9 cellular contexts compared by ENCODE assay signal in genomic region chr1:209805875-209806760, GRCh38. TPM values are rescaled to one million over a fixed set of nuclear protein-coding genes. Genes with fewer than 3 reads are reported as not detected.
DNase-seq lines count a peak whose midpoint lies in the region; ATAC-seq and TF ChIP-seq lines count a peak whose summit lies in the region.
"Had no signal": no experiment of that assay in that cellular context is flagged by ENCODE, and none has a peak within 500 bp of the region (broad histone marks: within the 10 kb centered on the region; RNA-seq: fewer than 3 reads in every experiment).

Gene IRF6 (minus strand): TSS chr1:209806142. CDS start chr1:209801413, 4,729 bp downstream.

- in situ Hi-C loops in KBM-7 (cut with MboI; ENCODE audit: low pct_unique_long_range_greater_than_20kb, low sequenced_read_pairs) = no loop called here

- POLR2A ChIA-PET in activated CD4-positive, alpha-beta memory T cell treated with anti-CD3 and anti-CD28 coated beads, Interleukin-2, amount 10 ng/mL, durations not matched to agents 7 days and 5 days (lab: Charles Lee) = interaction anchor here (0.6 kb wide), 1 partner anchor 10 kb away, joined by 3 read pairs; no protein-coding TSS in a partner anchor

- peak within 1 kb of the TSS; percentile 82; the same call in 1 of the 2 replicates for H3K27ac Mint-ChIP-seq in HFFc6
- peak within 1 kb of the TSS; percentile 45 for H3K27ac Mint-ChIP-seq in activated CD4-positive, alpha-beta memory T cell treated with anti-CD3 and anti-CD28 coated beads, Interleukin-2, amount 10 ng/mL, durations not matched to agents 7 days and 5 days

- TF ChIP-seq CTCF in HFFc6 (IDR thresholded peaks at IDR 0.05) (no peak), lung (IDR thresholded peaks at IDR 0.05; ENCODE audit: control extremely low read depth, extremely low read depth) (no peak)

- DNase-seq in ELR (ENCODE audit: low read depth) = peak; percentile 23
- peak; percentile 51 for DNase-seq in HFFc6
- DNase-seq in NCI-H187 treated with DMSO at 0.1 percent for 48 hours (lab: John Stamatoyannopoulos, UW) = peak; percentile 22
- peak; percentile 70 for DNase-seq in activated CD4-positive, alpha-beta memory T cell treated with anti-CD3 and anti-CD28 coated beads, Interleukin-2, amount 10 ng/mL, durations not matched to agents 7 days and 5 days
- DNase-seq in effector CD4-positive, alpha-beta T cell = peak; percentile 69
- peak; percentile 93 for DNase-seq in lung (ENCODE audit: low spot score)
- peak; percentile 48 for DNase-seq in stimulated activated CD8-positive, alpha-beta memory T cell treated with anti-CD3 and anti-CD28 coated beads, Interleukin-15, amount 100 ng/mL, for 1 hour (ENCODE audit: low read depth)
- DNase-seq in KBM-7 = no peak

- H3K36me3 Mint-ChIP-seq in HFFc6 (ENCODE audit: low read depth) = no peaks in the 10 kb centered on the region
- H3K36me3 Mint-ChIP-seq in activated CD4-positive, alpha-beta memory T cell treated with anti-CD3 and anti-CD28 coated beads, Interleukin-2, amount 10 ng/mL, durations not matched to agents 7 days and 5 days (ENCODE audit: low read depth) = no peaks in the 10 kb centered on the region

- peak; percentile 96 for ATAC-seq in lung (ENCODE audit: insufficient read depth, low FRiP score)

- peaks cover 43% of the 10 kb centered on the region for H3K4me1 Mint-ChIP-seq in HFFc6 (ENCODE audit: low read depth)
- peaks cover 13% of the 10 kb centered on the region for H3K4me1 Mint-ChIP-seq in activated CD4-positive, alpha-beta memory T cell treated with anti-CD3 and anti-CD28 coated beads, Interleukin-2, amount 10 ng/mL, durations not matched to agents 7 days and 5 days

- H3K4me3 ChIP-seq in lung = peak within 1 kb of the TSS; percentile 41

- peaks cover 7% of the 10 kb centered on the region for H3K27me3 ChIP-seq in lung (ENCODE audit: control insufficient read depth, insufficient read depth)

- WGBS in lung, 2 donors = 5 to 9% methylated on average over 46 of the region's 46 CpGs

- H3K4me3 Mint-ChIP-seq in HFFc6 = peak within 1 kb of the TSS; percentile 81; the same call in 1 of the 2 replicates
- peak within 1 kb of the TSS; percentile 75 for H3K4me3 Mint-ChIP-seq in activated CD4-positive, alpha-beta memory T cell treated with anti-CD3 and anti-CD28 coated beads, Interleukin-2, amount 10 ng/mL, durations not matched to agents 7 days and 5 days

- H3K9me3 Mint-ChIP-seq in HFFc6 = no peaks in the 10 kb centered on the region
- H3K9me3 Mint-ChIP-seq in activated CD4-positive, alpha-beta memory T cell treated with anti-CD3 and anti-CD28 coated beads, Interleukin-2, amount 10 ng/mL, durations not matched to agents 7 days and 5 days = no peaks in the 10 kb centered on the region

- CTCF ChIA-PET in activated CD4-positive, alpha-beta memory T cell treated with anti-CD3 and anti-CD28 coated beads, Interleukin-2, amount 10 ng/mL, durations not matched to agents 7 days and 5 days (lab: Charles Lee) = interaction anchor here (0.7 to 3.7 kb wide), 3 partner anchors 9 to 21 kb away, joined by 3 to 33 read pairs (median 7); partner anchors contain the start of gene UTP25

- peak within 1 kb of the TSS in 1 of 2 donors; percentile 88 for H3K27ac ChIP-seq in lung (ENCODE audit: low read depth in 1 of 2, low read length in 1 of 2)

- H3K36me3 ChIP-seq in lung (ENCODE audit: control insufficient read depth in 2 of 2, insufficient read depth in 2 of 2, low read length in 2 of 2) = no peaks in the 10 kb centered on the region

- peaks cover 2% of the 10 kb centered on the region; the same call in 1 of the 2 replicates for H3K27me3 Mint-ChIP-seq in HFFc6 (ENCODE audit: insufficient read depth)
- peaks cover 25% of the 10 kb centered on the region for H3K27me3 Mint-ChIP-seq in activated CD4-positive, alpha-beta memory T cell treated with anti-CD3 and anti-CD28 coated beads, Interleukin-2, amount 10 ng/mL, durations not matched to agents 7 days and 5 days

- peaks cover 0 to 16% of the 10 kb centered on the region in 2 donors for H3K4me1 ChIP-seq in lung (ENCODE audit: control insufficient read depth in 2 of 2, insufficient read depth in 2 of 2, low read length in 2 of 2)

- H3K9me3 ChIP-seq in lung (ENCODE audit: control insufficient read depth in 2 of 2, insufficient read depth in 1 of 2, low read length in 1 of 2) = no peaks in the 10 kb centered on the region

RNA-seq across cellular contexts. Expression of gene IRF6, which starts in this region (rescaled TPM):
- 1 to 10 TPM in 2 of 6 experiments, under 1 TPM in 4; 0.14 to 3.2 (median 0.28) TPM for total RNA-seq in HFFc6 (2021; fragmentation: NEBNext Ultra II Directional; extraction: Animal tissue kit (Norgen Biotek cat#: 25700))
- under 1 TPM; 0.10 to 0.25 TPM for total RNA-seq in activated CD4-positive, alpha-beta memory T cell treated with anti-CD3 and anti-CD28 coated beads, Interleukin-2, amount 10 ng/mL, durations not matched to agents 7 days and 5 days
- total RNA-seq in lung = 10 to 100 TPM; 28.3 to 29.2 TPM
- polyA plus RNA-seq in lung = 1 to 10 TPM; 8.7 to 9.0 TPM
- total RNA-seq: SK-MEL-5 had no signal

Comparison
In these comparisons a context has a peak if more than half of its experiments do, and no peak if none do; other contexts are left out.
1. RNA of gene IRF6 (total RNA-seq): 28.3 to 29.2 TPM in lung; 0.14 to 3.2 TPM in HFFc6 and 0.10 to 0.25 TPM in activated CD4-positive, alpha-beta memory T cell treated with anti-CD3 and anti-CD28 coated beads, Interleukin-2, amount 10 ng/mL, durations not matched to agents 7 days and 5 days; every median in the first group is over 4 times any median in the second.
2. Peak in DNase-seq in activated CD4-positive, alpha-beta memory T cell treated with anti-CD3 and anti-CD28 coated beads, Interleukin-2, amount 10 ng/mL, durations not matched to agents 7 days and 5 days; RNA of the gene not detected or under 1 TPM.